In the genomic region with DNA sequence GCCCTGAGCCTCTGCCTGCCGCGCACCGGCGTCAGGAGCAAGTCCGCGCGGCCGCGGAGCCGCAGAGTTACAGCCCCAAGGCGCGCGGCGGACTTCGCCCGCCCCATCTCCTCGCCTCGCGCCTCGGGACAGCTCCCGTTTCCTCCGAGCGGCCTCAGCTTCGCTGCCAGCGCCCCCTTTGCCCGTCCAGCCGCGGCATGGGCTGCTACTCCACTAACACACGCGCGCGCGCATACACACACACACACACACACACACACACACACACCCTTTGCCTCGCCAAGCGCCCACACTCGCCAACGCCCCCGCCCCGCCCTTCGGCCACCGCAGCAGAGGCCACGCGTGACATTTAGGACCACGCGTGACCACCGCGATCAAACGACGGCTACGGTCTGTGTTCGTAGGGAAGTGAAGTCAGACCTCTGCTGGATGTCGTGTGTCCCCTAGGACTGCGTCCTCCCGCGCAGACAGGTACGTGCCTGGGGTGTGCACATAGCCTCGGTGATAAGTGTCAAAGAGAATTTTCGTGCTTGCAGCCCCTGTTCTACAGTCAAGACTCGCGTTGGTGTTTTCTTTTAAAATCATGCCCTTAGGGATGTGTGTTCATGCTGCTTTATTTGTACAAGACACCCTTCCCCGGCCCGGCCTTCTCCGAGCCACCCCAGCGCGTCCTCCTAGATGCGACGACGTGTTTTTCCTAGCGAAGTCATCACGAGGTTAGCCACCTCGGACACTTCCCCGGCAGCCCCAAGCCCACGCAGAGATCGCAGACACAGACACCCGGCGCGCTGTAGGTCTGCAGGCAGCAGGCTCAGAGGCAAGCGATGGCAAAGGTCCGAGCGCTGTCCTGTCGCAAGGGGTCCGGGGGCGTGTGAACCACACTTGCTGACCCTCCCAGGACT, we compare ENCODE assay signal across 9 cellular contexts. TPM values are rescaled to one million over a fixed set of nuclear protein-coding genes. Genes with fewer than 3 reads are reported as not detected.
DNase-seq lines count a peak whose midpoint lies in the region; ATAC-seq and TF ChIP-seq lines count a peak whose summit lies in the region.
"Had no signal": no experiment of that assay in that cellular context is flagged by ENCODE, and none has a peak within 500 bp of the region (broad histone marks: within the 10 kb centered on the region; RNA-seq: fewer than 3 reads in every experiment).

No MANE protein-coding gene starts in this region.

- peak overlapping the region; percentile 91 for H2AFZ ChIP-seq in PC-3 (ENCODE audit: low read length)

- no peaks in the 10 kb centered on the region for H3K79me2 ChIP-seq in PC-3 (ENCODE audit: low read length)

- no peaks in the 10 kb centered on the region for H3K9me2 ChIP-seq in PC-3 (replicated peaks; ENCODE audit: low read length)

- ATAC-seq in PC-3 (peak; percentile 14), lower lobe of right lung (peak; percentile 5 to 21), GM21447 (IDR thresholded peaks at IDR 0.05; ENCODE audit: unreplicated experiment) (no peak)
- no peak for ATAC-seq in central memory CD8-positive, alpha-beta T cell (replicated peaks; ENCODE audit: extremely low read depth, poor library complexity, severe bottlenecking)

- peaks cover 16% of the 10 kb centered on the region for H3K36me3 Mint-ChIP-seq in central memory CD8-positive, alpha-beta T cell (ENCODE audit: insufficient read depth)

- intact Hi-C loops in PC-3 (cut with micrococcal nuclease) (loop anchor here (5.0 kb wide), 2 partner anchors 393 to 498 kb away; no protein-coding TSS in a partner anchor), lower lobe of right lung (cut with DNase I) (no loop called here)

- POLR2A ChIA-PET in PC-3 (lab: Charles Lee; ENCODE audit: unreplicated experiment), result no interaction called here

- no peaks in the 10 kb centered on the region for H3K9me3 Mint-ChIP-seq in central memory CD8-positive, alpha-beta T cell

- H4K20me1 ChIP-seq in PC-3 (ENCODE audit: low read length), result no peaks in the 10 kb centered on the region

- H3K27ac ChIP-seq in PC-3 (ENCODE audit: low read length) (no peak overlapping the region), lower lobe of right lung (no peak overlapping the region), stomach smooth muscle (ENCODE audit: low read length) (peak overlapping the region; percentile 90)

- H3K9ac ChIP-seq in PC-3 (ENCODE audit: low read length) (no peak overlapping the region), stomach smooth muscle (ENCODE audit: low read length in 2 of 2) (peak overlapping the region; percentile 80 to 84)

- BruUV-seq in PC-3 (replicated peaks; lab: Mats Ljungman, UMichigan), result no TSS peak

- peak overlapping the region; percentile 79 for H3K4me3 Mint-ChIP-seq in central memory CD8-positive, alpha-beta T cell

- no peaks in the 10 kb centered on the region for H3K36me3 ChIP-seq in PC-3 (ENCODE audit: low read depth, low read length)
- no peaks in the 10 kb centered on the region for H3K36me3 ChIP-seq in lower lobe of right lung
- peaks cover 0 to 6% of the 10 kb centered on the region in 2 donors for H3K36me3 ChIP-seq in stomach smooth muscle (ENCODE audit: control insufficient read depth in 2 of 2, insufficient read depth in 2 of 2, low read length in 2 of 2)

- H3K27me3 ChIP-seq in PC-3 (ENCODE audit: low read length) (peaks cover 16% of the 10 kb centered on the region), lower lobe of right lung (ENCODE audit: low read depth) (peaks cover 96% of the 10 kb centered on the region), stomach smooth muscle (ENCODE audit: control insufficient read depth in 1 of 2, insufficient read depth in 2 of 2, low read length in 2 of 2) (no peaks in the 10 kb centered on the region)

- H3K4me1 ChIP-seq in PC-3 (ENCODE audit: insufficient read depth, low read length), result peaks cover 16% of the 10 kb centered on the region; the same call in 1 of the 2 replicates
- H3K4me1 ChIP-seq in lower lobe of right lung, result peaks cover 51% of the 10 kb centered on the region
- peaks cover 50% of the 10 kb centered on the region for H3K4me1 ChIP-seq in stomach smooth muscle (ENCODE audit: control insufficient read depth, insufficient read depth, low read length)

- peak; percentile 32 for DNase-seq in DMS53 treated with DMSO at 0.1 percent for 48 hours (lab: John Stamatoyannopoulos, UW; ENCODE audit: unreplicated experiment)
- DNase-seq in PC-3, result peak; percentile 29
- peak; percentile 12 to 18 for DNase-seq in central memory CD8-positive, alpha-beta T cell (ENCODE audit: low spot score in 2 of 2)
- DNase-seq in lower lobe of right lung, result peak; percentile 48
- no peak for DNase-seq in SK-N-DZ (ENCODE audit: low spot score)
- no peak for DNase-seq in HPDE6-E6E7 (ENCODE audit: extremely low spot score)

- H3K4me1 Mint-ChIP-seq in central memory CD8-positive, alpha-beta T cell, result peaks cover 31% of the 10 kb centered on the region

- peak overlapping the region; percentile 99 for H3K4me2 ChIP-seq in PC-3 (ENCODE audit: low read length)

- no peak overlapping the region for H3K27ac Mint-ChIP-seq in central memory CD8-positive, alpha-beta T cell (ENCODE audit: low read depth)

- CTCF ChIA-PET in PC-3 (lab: Charles Lee), result interaction anchor here (0.8 kb wide), 1 partner anchor 435 kb away, joined by 3 read pairs; no protein-coding TSS in a partner anchor

- peaks cover 76% of the 10 kb centered on the region for H3K27me3 Mint-ChIP-seq in central memory CD8-positive, alpha-beta T cell

- H3K9me3 ChIP-seq in PC-3 (ENCODE audit: low read length), result no peaks in the 10 kb centered on the region
- H3K9me3 ChIP-seq in lower lobe of right lung, result no peaks in the 10 kb centered on the region
- no peaks in the 10 kb centered on the region for H3K9me3 ChIP-seq in stomach smooth muscle (ENCODE audit: control insufficient read depth in 2 of 2, low read length in 2 of 2)

- no peaks in the 10 kb centered on the region for H3F3A ChIP-seq in PC-3 (ENCODE audit: low read length, unreplicated experiment)

- peak overlapping the region; percentile 86 for H3K4me3 ChIP-seq in PC-3 (ENCODE audit: low read length)
- H3K4me3 ChIP-seq in lower lobe of right lung, result peak overlapping the region; percentile 67
- H3K4me3 ChIP-seq in stomach smooth muscle (ENCODE audit: low read length in 2 of 2), result peak overlapping the region; percentile 81 to 83

- no peak for TF ChIP-seq CTCF in PC-3 (conservative IDR thresholded peaks at IDR 0.05; ENCODE audit: low read depth, low read length)
- TF ChIP-seq CTCF in lower lobe of right lung (IDR thresholded peaks at IDR 0.05), result no peak

RNA-seq across cellular contexts. Expression of gene MKX, which starts 0.9 kb away (rescaled TPM):
- total RNA-seq in PC-3 (2014; rRNA removed) (2.6 and 3.5 TPM in 2 replicates), lower lobe of right lung (1.6 TPM)
- polyA plus RNA-seq in SK-N-DZ (2014; cell fraction: cytosol; rRNA removed), result not detected in 2 replicates
- polyA plus RNA-seq in SK-N-DZ (2014; cell fraction: nucleus; rRNA removed), result not detected in 2 replicates
- total RNA-seq: mononuclear cell had no signal

Comparison
In these comparisons a context has a peak if more than half of its experiments do, and no peak if none do; other contexts are left out.
1. DNase-seq: peak in DMS53 treated with DMSO at 0.1 percent for 48 hours (single experiment), PC-3 (single experiment), central memory CD8-positive, alpha-beta T cell (2 of 2) and lower lobe of right lung (single experiment); none in SK-N-DZ (single experiment) and HPDE6-E6E7 (single experiment).
2. ATAC-seq: peak in PC-3 (single experiment) and lower lobe of right lung (2 of 2); none in central memory CD8-positive, alpha-beta T cell (single experiment) and GM21447 (single experiment).
3. Peak in every context shown above with its lines, with median percentiles within 50 percentile points of each other: H3K4me3 ChIP-seq.